14 cellular contexts compared by ENCODE assay signal in genomic region chr4:16253127-16253960, GRCh38. TPM values are rescaled to one million over a fixed set of nuclear protein-coding genes. Genes with fewer than 3 reads are reported as not detected.
DNase-seq lines count a peak whose midpoint lies in the region; ATAC-seq, FAIRE-seq and TF ChIP-seq lines count a peak whose summit lies in the region.
"Had no signal": no experiment of that assay in that cellular context is flagged by ENCODE, and none has a peak within 500 bp of the region (broad histone marks: within the 10 kb centered on the region; RNA-seq: fewer than 3 reads in every experiment).

No MANE protein-coding gene starts in this region.

- intact Hi-C loops in HepG2 (cut with micrococcal nuclease; ENCODE audit: unreplicated experiment) (no loop called here), right lobe of liver (cut with DNase I) (no loop called here)

- no peaks in the 10 kb centered on the region for H3K27me3 Mint-ChIP-seq in activated CD4-positive, alpha-beta memory T cell treated with anti-CD3 and anti-CD28 coated beads, Interleukin-2, amount 10 ng/mL, durations not matched to agents 7 days and 5 days
- no peaks in the 10 kb centered on the region for H3K27me3 Mint-ChIP-seq in type B pancreatic cell
- H3K27me3 Mint-ChIP-seq: activated naive CD8-positive, alpha-beta T cell treated with anti-CD3 and anti-CD28 coated beads, Interleukin-2, amount 50 U/mL, for 24 hours; stimulated activated naive CD8-positive, alpha-beta T cell treated with anti-CD3 and anti-CD28 coated beads, Interleukin-15, amount 100 ng/mL, for 72 hours had no signal

- H3K27ac ChIP-seq in HepG2 (ENCODE audit: extremely low read length, insufficient read depth, low read length) (no peak overlapping the region), right lobe of liver (no peak overlapping the region)
- H3K27ac ChIP-seq: BLaER1, neutrophil had no signal

- TF ChIP-seq EP300 in HepG2 (IDR thresholded peaks at IDR 0.05; ENCODE audit: low read depth in 2 of 2, low read length in 2 of 2) = no peak
- TF ChIP-seq EP300 in HepG2 (CRISPR knock-in tag; IDR thresholded peaks at IDR 0.05; ENCODE audit: borderline replicate concordance) = no peak

- CTCF ChIA-PET in HepG2 (lab: Yijun Ruan, JAX; ENCODE audit: low intra/inter-chr PET ratio, low total read pairs) = no interaction called here
- CTCF ChIA-PET in activated CD4-positive, alpha-beta memory T cell treated with anti-CD3 and anti-CD28 coated beads, Interleukin-2, amount 10 ng/mL, durations not matched to agents 7 days and 5 days (lab: Charles Lee) = no interaction called here

- TF ChIP-seq RAD21 in HepG2 (CRISPR knock-in tag; IDR thresholded peaks at IDR 0.05) = no peak

- 89% methylated on average over 2 of the region's 2 CpGs for WGBS in HepG2 (ENCODE audit: low lambda C conversion rate)
- 77% methylated on average over 2 of the region's 2 CpGs for WGBS in right lobe of liver (ENCODE audit: insufficient coverage, low coverage, low lambda C conversion rate, missing lambda C conversion rate)

- peaks cover 2% of the 10 kb centered on the region for H3K4me1 Mint-ChIP-seq in activated CD4-positive, alpha-beta memory T cell treated with anti-CD3 and anti-CD28 coated beads, Interleukin-2, amount 10 ng/mL, durations not matched to agents 7 days and 5 days
- H3K4me1 Mint-ChIP-seq in type B pancreatic cell (ENCODE audit: unreplicated experiment) = no peaks in the 10 kb centered on the region

- H3K9me3 ChIP-seq in HepG2 (ENCODE audit: low read length) (no peaks in the 10 kb centered on the region), right lobe of liver (no peaks in the 10 kb centered on the region)
- H3K9me3 ChIP-seq: neutrophil had no signal

- BruUV-seq in HepG2 (replicated peaks; lab: Mats Ljungman, UMichigan) = no TSS peak

- in situ Hi-C loops in HepG2 (cut with HindIII; ENCODE audit: extremely low pct_ligation_motif_present, low pct_unique_long_range_greater_than_20kb) = loop anchor here (25.0 kb wide), 1 partner anchor 766 kb away; no protein-coding TSS in a partner anchor

- H3K4me3 ChIP-seq in HepG2 (replicated peaks in 1 of 3; ENCODE audit: insufficient read depth in 1 of 3, low read depth in 2 of 3, low read length in 3 of 3) (no peak overlapping the region), right lobe of liver (no peak overlapping the region)
- H3K4me3 ChIP-seq: BLaER1 had no signal

- POLR2A ChIA-PET in HepG2 (lab: Yijun Ruan, JAX) = no interaction called here
- POLR2A ChIA-PET in activated CD4-positive, alpha-beta memory T cell treated with anti-CD3 and anti-CD28 coated beads, Interleukin-2, amount 10 ng/mL, durations not matched to agents 7 days and 5 days (lab: Charles Lee) = no interaction called here

- H3K9ac ChIP-seq in HepG2 (ENCODE audit: insufficient read depth, low read depth, low read length) = no peak overlapping the region
- H3K9ac ChIP-seq: BLaER1 had no signal

- H3K27me3 ChIP-seq in HepG2 (ENCODE audit: control insufficient read depth in 1 of 2, insufficient read depth in 2 of 2, low read length in 2 of 2) = no peaks in the 10 kb centered on the region
- H3K27me3 ChIP-seq in right lobe of liver = no peaks in the 10 kb centered on the region
- H3K27me3 ChIP-seq: BLaER1, neutrophil had no signal

- peaks cover 3% of the 10 kb centered on the region for H3K9me3 Mint-ChIP-seq in activated CD4-positive, alpha-beta memory T cell treated with anti-CD3 and anti-CD28 coated beads, Interleukin-2, amount 10 ng/mL, durations not matched to agents 7 days and 5 days
- no peaks in the 10 kb centered on the region for H3K9me3 Mint-ChIP-seq in type B pancreatic cell
- H3K9me3 Mint-ChIP-seq: activated naive CD8-positive, alpha-beta T cell treated with anti-CD3 and anti-CD28 coated beads, Interleukin-2, amount 50 U/mL, for 24 hours had no signal

- H3K36me3 Mint-ChIP-seq in activated CD4-positive, alpha-beta memory T cell treated with anti-CD3 and anti-CD28 coated beads, Interleukin-2, amount 10 ng/mL, durations not matched to agents 7 days and 5 days (ENCODE audit: low read depth) = peaks cover 6% of the 10 kb centered on the region
- peaks cover 49% of the 10 kb centered on the region for H3K36me3 Mint-ChIP-seq in type B pancreatic cell

- ATAC-seq in HepG2 (peak; percentile 13; the same call in 1 of the 3 replicates), right lobe of liver (no peak), HG03432 (IDR thresholded peaks at IDR 0.05; ENCODE audit: unreplicated experiment) (no peak)
- ATAC-seq: activated naive CD8-positive, alpha-beta T cell treated with anti-CD3 and anti-CD28 coated beads, Interleukin-2, amount 50 U/mL, for 24 hours; stimulated activated naive CD8-positive, alpha-beta T cell treated with anti-CD3 and anti-CD28 coated beads, Interleukin-15, amount 100 ng/mL, for 72 hours had no signal

- no peak overlapping the region for H3K4me3 Mint-ChIP-seq in activated CD4-positive, alpha-beta memory T cell treated with anti-CD3 and anti-CD28 coated beads, Interleukin-2, amount 10 ng/mL, durations not matched to agents 7 days and 5 days
- H3K4me3 Mint-ChIP-seq in type B pancreatic cell = no peak overlapping the region
- H3K4me3 Mint-ChIP-seq: activated naive CD8-positive, alpha-beta T cell treated with anti-CD3 and anti-CD28 coated beads, Interleukin-2, amount 50 U/mL, for 24 hours; stimulated activated naive CD8-positive, alpha-beta T cell treated with anti-CD3 and anti-CD28 coated beads, Interleukin-15, amount 100 ng/mL, for 72 hours had no signal

- H3K79me2 ChIP-seq in HepG2 (ENCODE audit: insufficient read depth, low read length) = no peaks in the 10 kb centered on the region

- H3K4me2 ChIP-seq in HepG2 (ENCODE audit: low read depth, low read length) = peak overlapping the region; percentile 9; the same call in 1 of the 2 replicates
- H3K4me2 ChIP-seq: BLaER1 had no signal

- H3K36me3 ChIP-seq in HepG2 (replicated peaks in 1 of 2; ENCODE audit: control insufficient read depth in 1 of 2, insufficient read depth in 2 of 2, low read length in 2 of 2) (no peaks in the 10 kb centered on the region), right lobe of liver (peaks cover 0 to 4% (median 0%) of the 10 kb centered on the region in 4 donors)
- H3K36me3 ChIP-seq: neutrophil had no signal

- DNase-seq in HepG2 (ENCODE audit: low spot score) (peak; percentile 71), right lobe of liver (no peak), T1000 (lab: John Stamatoyannopoulos, UW) (peak; percentile 44), fibroblast of the conjunctiva (ENCODE audit: low read depth) (peak; percentile 68), type B pancreatic cell (ENCODE audit: extremely low spot score, unreplicated experiment) (no peak)
- DNase-seq in stimulated activated naive CD4-positive, alpha-beta T cell (lab: John Stamatoyannopoulos, UW) = no peak
- DNase-seq in activated CD4-positive, alpha-beta memory T cell treated with anti-CD3 and anti-CD28 coated beads, Interleukin-2, amount 10 ng/mL, durations not matched to agents 7 days and 5 days = no peak
- DNase-seq: activated naive CD8-positive, alpha-beta T cell treated with anti-CD3 and anti-CD28 coated beads, Interleukin-2, amount 50 U/mL, for 24 hours; kidney; NCI-H2081; stimulated activated naive CD8-positive, alpha-beta T cell treated with anti-CD3 and anti-CD28 coated beads, Interleukin-15, amount 100 ng/mL, for 72 hours had no signal

- no peaks in the 10 kb centered on the region for H4K20me1 ChIP-seq in HepG2 (ENCODE audit: insufficient read depth, low read length)
- H4K20me1 ChIP-seq: BLaER1 had no signal

- no peak overlapping the region for H3K27ac Mint-ChIP-seq in activated CD4-positive, alpha-beta memory T cell treated with anti-CD3 and anti-CD28 coated beads, Interleukin-2, amount 10 ng/mL, durations not matched to agents 7 days and 5 days
- H3K27ac Mint-ChIP-seq in type B pancreatic cell = no peak overlapping the region
- H3K27ac Mint-ChIP-seq: activated naive CD8-positive, alpha-beta T cell treated with anti-CD3 and anti-CD28 coated beads, Interleukin-2, amount 50 U/mL, for 24 hours; stimulated activated naive CD8-positive, alpha-beta T cell treated with anti-CD3 and anti-CD28 coated beads, Interleukin-15, amount 100 ng/mL, for 72 hours had no signal

- peaks cover 71% of the 10 kb centered on the region for H3K4me1 ChIP-seq in HepG2 (ENCODE audit: insufficient read depth, low read length)
- peaks cover 0 to 12% (median 0%) of the 10 kb centered on the region in 4 donors for H3K4me1 ChIP-seq in right lobe of liver
- H3K4me1 ChIP-seq: BLaER1 had no signal

- no peak overlapping the region for H2AFZ ChIP-seq in HepG2 (ENCODE audit: low read length)

- FAIRE-seq in HepG2 (lab: Jason Lieb, UNC) = no peak
- FAIRE-seq: kidney had no signal

- TF ChIP-seq POLR2A in HepG2 (IDR thresholded peaks at IDR 0.05; ENCODE audit: insufficient read depth in 1 of 2, low read depth in 2 of 2, low read length in 2 of 2) (no peak), right lobe of liver (IDR thresholded peaks at IDR 0.05) (no peak)

- TF ChIP-seq CTCF in HepG2 (CRISPR knock-in tag; IDR thresholded peaks at IDR 0.05) (no peak), right lobe of liver (IDR thresholded peaks at IDR 0.05) (no peak), type B pancreatic cell (conservative IDR thresholded peaks at IDR 0.05) (no peak)

RNA-seq across cellular contexts. Expression of gene TAPT1, which starts 27.1 kb away (rescaled TPM):
- total RNA-seq in HepG2 (2016; rRNA removed; fragmentation: Illumina TruSeq; extraction: Trizol) (16.3 and 24.5 TPM in 2 replicates), right lobe of liver (10 to 100 TPM; 10.8 to 57.3 (median 40.1) TPM), type B pancreatic cell (ENCODE audit: low replicate concordance) (25.3 and 34.8 TPM in 2 replicates)
- 3.1 and 5.0 TPM in 2 replicates for total RNA-seq in HepG2 (2016; cell fraction: cytosol; rRNA removed; fragmentation: Illumina TruSeq; extraction: Trizol; ENCODE audit: low read depth)
- 11.6 and 24.9 TPM in 2 replicates for total RNA-seq in HepG2 (2016; cell fraction: insoluble cytoplasmic fraction; rRNA removed; fragmentation: Illumina TruSeq; extraction: Trizol)
- total RNA-seq in HepG2 (2016; cell fraction: membrane; rRNA removed; fragmentation: Illumina TruSeq; extraction: Trizol) = 10.7 and 11.1 TPM in 2 replicates
- total RNA-seq in HepG2 (2016; cell fraction: nucleus; rRNA removed; fragmentation: Illumina TruSeq; extraction: Trizol) = 37.3 and 37.6 TPM in 2 replicates
- 23.3 and 25.3 TPM in 2 replicates for polyA plus RNA-seq in HepG2 (2011; rRNA removed)
- 8.3 and 13.6 TPM in 2 replicates for polyA plus RNA-seq in HepG2 (2011; cell fraction: cytosol; rRNA removed)
- 30.6 and 35.1 TPM in 2 replicates for polyA plus RNA-seq in HepG2 (2011; cell fraction: nucleus; rRNA removed)
- 19.8 and 24.0 TPM in 2 replicates for polyA plus RNA-seq in HepG2 (2012)
- polyA plus RNA-seq in HepG2 (2016; cell fraction: cytosol; fragmentation: Illumina TruSeq; extraction: Trizol; ENCODE audit: low read depth) = 2.9 and 3.6 TPM in 2 replicates
- polyA plus RNA-seq in HepG2 (2016; cell fraction: insoluble cytoplasmic fraction; fragmentation: Illumina TruSeq; extraction: Trizol; ENCODE audit: low read depth) = 10.6 and 12.6 TPM in 2 replicates
- 6.8 and 7.3 TPM in 2 replicates for polyA plus RNA-seq in HepG2 (2016; cell fraction: membrane; fragmentation: Illumina TruSeq; extraction: Trizol; ENCODE audit: low read depth)
- 51.8 and 52.9 TPM in 2 replicates for polyA plus RNA-seq in HepG2 (2016; cell fraction: nucleus; fragmentation: Illumina TruSeq; extraction: Trizol; ENCODE audit: insufficient read depth, low read depth)
- 15.2 and 37.2 TPM in 2 replicates for polyA minus RNA-seq in HepG2 (2011; rRNA and poly(A)+ RNA removed; ENCODE audit: low replicate concordance)
- polyA minus RNA-seq in HepG2 (2011; cell fraction: cytosol; rRNA and poly(A)+ RNA removed) = 17.0 and 19.9 TPM in 2 replicates
- 102 TPM in 2 replicates for polyA minus RNA-seq in HepG2 (2011; cell fraction: nucleus; rRNA and poly(A)+ RNA removed)
- total RNA-seq in activated CD4-positive, alpha-beta memory T cell treated with anti-CD3 and anti-CD28 coated beads, Interleukin-2, amount 10 ng/mL, durations not matched to agents 7 days and 5 days = 10 to 100 TPM; 44.2 to 52.6 TPM

Comparison
In these comparisons a context has a peak if more than half of its experiments do, and no peak if none do; other contexts are left out.
1. DNase-seq: peak in HepG2 (single experiment), T1000 (single experiment) and fibroblast of the conjunctiva (single experiment); none in right lobe of liver (0 of 3), stimulated activated naive CD4-positive, alpha-beta T cell (0 of 6), activated CD4-positive, alpha-beta memory T cell treated with anti-CD3 and anti-CD28 coated beads, Interleukin-2, amount 10 ng/mL, durations not matched to agents 7 days and 5 days (single experiment) and type B pancreatic cell (single experiment).